14 cellular contexts compared by ENCODE assay signal in genomic region chr5:82772281-82772680, GRCh38.
DNase-seq lines count a peak whose midpoint lies in the region; ATAC-seq and TF ChIP-seq lines count a peak whose summit lies in the region.
"Had no signal": no experiment of that assay in that cellular context is flagged by ENCODE, and none has a peak within 500 bp of the region (broad histone marks: within the 10 kb centered on the region; RNA-seq: fewer than 3 reads in every experiment).

No MANE protein-coding gene starts in this region.

- H3K4me1 ChIP-seq in neural progenitor cell, result peaks cover 13% of the 10 kb centered on the region
- H3K4me1 ChIP-seq: A549, BE2C, HAP-1 had no signal

- no peak for ATAC-seq in GM19324 (IDR thresholded peaks at IDR 0.05; ENCODE audit: low FRiP score, unreplicated experiment)
- no peak for ATAC-seq in HG02938 (IDR thresholded peaks at IDR 0.05; ENCODE audit: unreplicated experiment)
- ATAC-seq: A549 had no signal

- H3K27me3 Mint-ChIP-seq in neural progenitor cell (ENCODE audit: insufficient read depth, low read depth), result no peaks in the 10 kb centered on the region
- H3K27me3 Mint-ChIP-seq in progenitor cell of endocrine pancreas, result no peaks in the 10 kb centered on the region

- peaks cover 4% of the 10 kb centered on the region for H3K4me1 Mint-ChIP-seq in neural progenitor cell
- H3K4me1 Mint-ChIP-seq in progenitor cell of endocrine pancreas (ENCODE audit: low read depth), result peaks cover 5% of the 10 kb centered on the region
- H3K4me1 Mint-ChIP-seq: CD4-positive, alpha-beta memory T cell had no signal

- H3K4me3 ChIP-seq in choroid plexus epithelial cell (ENCODE audit: low read depth, low read length), result no peak overlapping the region
- no peak overlapping the region for H3K4me3 ChIP-seq in neural progenitor cell
- H3K4me3 ChIP-seq: A549, HAP-1 had no signal

- no peaks in the 10 kb centered on the region for H3K27me3 ChIP-seq in neural progenitor cell
- H3K27me3 ChIP-seq: BE2C had no signal

- peaks cover 8% of the 10 kb centered on the region for H3F3A ChIP-seq in neural progenitor cell (ENCODE audit: low read depth)

- H3K27ac Mint-ChIP-seq in neural progenitor cell (no peak overlapping the region), progenitor cell of endocrine pancreas (no peak overlapping the region)
- H3K27ac Mint-ChIP-seq: CD4-positive, alpha-beta memory T cell had no signal

- TF ChIP-seq CTCF in choroid plexus epithelial cell (conservative IDR thresholded peaks at IDR 0.05; ENCODE audit: low read depth, low read length) (no peak), neural progenitor cell (IDR thresholded peaks at IDR 0.05) (no peak), progenitor cell of endocrine pancreas (IDR thresholded peaks at IDR 0.05; ENCODE audit: unreplicated experiment) (no peak)

- H3K36me3 Mint-ChIP-seq in neural progenitor cell (peaks cover 7% of the 10 kb centered on the region), progenitor cell of endocrine pancreas (ENCODE audit: insufficient read depth) (peaks cover 6% of the 10 kb centered on the region)
- H3K36me3 Mint-ChIP-seq: CD4-positive, alpha-beta memory T cell had no signal

- H2AFZ ChIP-seq in neural progenitor cell (replicated peaks), result no peak overlapping the region

- H3K27ac ChIP-seq in neural progenitor cell, result no peak overlapping the region
- H3K27ac ChIP-seq: A549, C4-2B had no signal

- peak overlapping the region; percentile 8 for H3K4me2 ChIP-seq in neural progenitor cell
- H3K4me2 ChIP-seq: A549 had no signal

- no peaks in the 10 kb centered on the region for H4K20me1 ChIP-seq in neural progenitor cell (ENCODE audit: low read depth)

- no peak overlapping the region for H3K9ac ChIP-seq in neural progenitor cell

- DNase-seq in choroid plexus epithelial cell (ENCODE audit: low read depth), result peak; percentile 57
- DNase-seq in left kidney (ENCODE audit: low read depth, low spot score), result peak; percentile 69
- peak; percentile 41 for DNase-seq in neural progenitor cell (ENCODE audit: low spot score)
- DNase-seq in DMS 273 (lab: John Stamatoyannopoulos, UW; ENCODE audit: unreplicated experiment), result no peak
- no peak for DNase-seq in progenitor cell of endocrine pancreas (ENCODE audit: low spot score, unreplicated experiment)
- DNase-seq: BE2C; CD4-positive, alpha-beta memory T cell; DND-41; GDM1 had no signal

- H3K9me3 Mint-ChIP-seq in neural progenitor cell, result peaks cover 26% of the 10 kb centered on the region
- H3K9me3 Mint-ChIP-seq in progenitor cell of endocrine pancreas (ENCODE audit: low read depth), result peaks cover 25% of the 10 kb centered on the region

- H3K4me3 Mint-ChIP-seq in neural progenitor cell (no peak overlapping the region), progenitor cell of endocrine pancreas (ENCODE audit: low read depth) (no peak overlapping the region)
- H3K4me3 Mint-ChIP-seq: CD4-positive, alpha-beta memory T cell had no signal

- no peaks in the 10 kb centered on the region for H3K79me2 ChIP-seq in neural progenitor cell (ENCODE audit: low read depth)

- peaks cover 3% of the 10 kb centered on the region for H3K36me3 ChIP-seq in neural progenitor cell
- H3K36me3 ChIP-seq: BE2C, HAP-1 had no signal

- H3K9me3 ChIP-seq in neural progenitor cell (ENCODE audit: low read depth), result peaks cover 6% of the 10 kb centered on the region
- H3K9me3 ChIP-seq: BE2C, HAP-1 had no signal

Comparison
In these comparisons a context has a peak if more than half of its experiments do, and no peak if none do; other contexts are left out.
1. DNase-seq: peak in choroid plexus epithelial cell (single experiment), left kidney (single experiment) and neural progenitor cell (single experiment); none in DMS 273 (single experiment) and progenitor cell of endocrine pancreas (single experiment).